ENCODE assay signal across 18 cellular contexts in the genomic region with DNA sequence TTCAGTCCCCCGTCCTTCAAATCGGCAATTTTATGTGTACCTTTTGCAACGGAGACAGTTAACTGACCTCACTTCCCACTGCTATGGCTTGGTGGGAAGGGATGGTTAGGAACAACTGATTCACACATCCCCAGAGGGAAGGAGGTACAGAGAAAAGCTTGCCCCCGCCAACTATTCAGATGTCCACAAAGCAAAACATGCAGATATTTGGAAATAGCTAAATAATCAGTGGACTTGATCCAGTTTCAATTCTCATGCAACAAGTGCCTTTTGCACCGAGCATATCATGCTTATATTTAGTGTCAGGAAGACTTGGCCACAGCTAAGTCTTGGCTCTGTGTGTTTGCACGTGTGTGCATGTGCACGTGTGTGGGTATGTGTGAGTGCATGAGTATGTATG.
DNase-seq lines count a peak whose midpoint lies in the region; ATAC-seq and TF ChIP-seq lines count a peak whose summit lies in the region.
"Had no signal": no experiment of that assay in that cellular context is flagged by ENCODE, and none has a peak within 500 bp of the region (broad histone marks: within the 10 kb centered on the region; RNA-seq: fewer than 3 reads in every experiment).

No MANE protein-coding gene starts in this region.

- DNase-seq in left ventricle myocardium inferior (no peak), cardiac septum (ENCODE audit: low spot score) (no peak), breast epithelium (ENCODE audit: low spot score in 2 of 2) (no peak), NCI-H2227 (lab: John Stamatoyannopoulos, UW; ENCODE audit: unreplicated experiment) (no peak), kidney glomerular epithelial cell (lab: John Stamatoyannopoulos, UW) (no peak), NCI-H526 treated with DMSO at 0.1 percent for 48 hours (lab: John Stamatoyannopoulos, UW) (no peak)
- DNase-seq: activated CD8-positive, alpha-beta memory T cell treated with anti-CD3 and anti-CD28 coated beads, Interleukin-2, amount 50 U/mL, for 48 hours; activated naive CD4-positive, alpha-beta T cell; glutamatergic neuron; NCI-H82; SHP77; sigmoid colon had no signal

- peak; percentile 78 for ATAC-seq in gastroesophageal sphincter
- no peak for ATAC-seq in GM21423 (IDR thresholded peaks at IDR 0.05; ENCODE audit: unreplicated experiment)
- ATAC-seq: HCT116 had no signal

- intact Hi-C loops in left ventricle myocardium inferior (cut with micrococcal nuclease) (no loop called here), cardiac septum (cut with DNase I) (no loop called here), breast epithelium (cut with DNase I; ENCODE audit: low total_unique reads) (no loop called here)

- 49 to 75% methylated on average over 3 to 7 of the region's 7 CpGs for WGBS in gastroesophageal sphincter (ENCODE audit: low coverage in 1 of 2), 2 donors

- H3K4me1 ChIP-seq in left ventricle myocardium inferior: peaks cover 35% of the 10 kb centered on the region
- peaks cover 6 to 16% of the 10 kb centered on the region in 2 donors for H3K4me1 ChIP-seq in breast epithelium
- peaks cover 0 to 15% (median 11%) of the 10 kb centered on the region in 3 donors for H3K4me1 ChIP-seq in gastroesophageal sphincter

- TF ChIP-seq POLR2A in breast epithelium (IDR thresholded peaks at IDR 0.05) (no peak), gastroesophageal sphincter (IDR thresholded peaks at IDR 0.05) (no peak)

- H3K27me3 ChIP-seq in left ventricle myocardium inferior (ENCODE audit: low read depth) (no peaks in the 10 kb centered on the region), breast epithelium (no peaks in the 10 kb centered on the region), gastroesophageal sphincter (no peaks in the 10 kb centered on the region)
- H3K27me3 ChIP-seq: brain microvascular endothelial cell, neutrophil, sigmoid colon, tibial nerve had no signal

- no peak for TF ChIP-seq EP300 in gastroesophageal sphincter (IDR thresholded peaks at IDR 0.05)

- no peak for TF ChIP-seq CTCF in left ventricle myocardium inferior (IDR thresholded peaks at IDR 0.05; ENCODE audit: borderline replicate concordance)
- no peak for TF ChIP-seq CTCF in breast epithelium (IDR thresholded peaks at IDR 0.05)
- TF ChIP-seq CTCF in gastroesophageal sphincter (IDR thresholded peaks at IDR 0.05): no peak

- H3K4me3 ChIP-seq in left ventricle myocardium inferior (no peak overlapping the region), breast epithelium (no peak overlapping the region), gastroesophageal sphincter (no peak overlapping the region)
- H3K4me3 ChIP-seq: sigmoid colon, tibial nerve had no signal

- H3K9me3 ChIP-seq in left ventricle myocardium inferior (replicated peaks) (peaks cover 14% of the 10 kb centered on the region), breast epithelium (no peaks in the 10 kb centered on the region), gastroesophageal sphincter (no peaks in the 10 kb centered on the region)
- H3K9me3 ChIP-seq: neutrophil, sigmoid colon, tibial nerve had no signal

- H3K27ac ChIP-seq in left ventricle myocardium inferior (replicated peaks): peak overlapping the region; percentile 21
- H3K27ac ChIP-seq in breast epithelium: peak overlapping the region; percentile 54 to 82
- H3K27ac ChIP-seq in gastroesophageal sphincter: peak overlapping the region in 1 of 4 donors; percentile 37
- H3K27ac ChIP-seq: brain microvascular endothelial cell, neutrophil had no signal

- no peaks in the 10 kb centered on the region for H3K36me3 ChIP-seq in left ventricle myocardium inferior
- H3K36me3 ChIP-seq in breast epithelium: no peaks in the 10 kb centered on the region
- no peaks in the 10 kb centered on the region for H3K36me3 ChIP-seq in gastroesophageal sphincter
- H3K36me3 ChIP-seq: brain microvascular endothelial cell, neutrophil, sigmoid colon, tibial nerve had no signal
